ENCODE assay signal across 1 cellular context in the genomic region with DNA sequence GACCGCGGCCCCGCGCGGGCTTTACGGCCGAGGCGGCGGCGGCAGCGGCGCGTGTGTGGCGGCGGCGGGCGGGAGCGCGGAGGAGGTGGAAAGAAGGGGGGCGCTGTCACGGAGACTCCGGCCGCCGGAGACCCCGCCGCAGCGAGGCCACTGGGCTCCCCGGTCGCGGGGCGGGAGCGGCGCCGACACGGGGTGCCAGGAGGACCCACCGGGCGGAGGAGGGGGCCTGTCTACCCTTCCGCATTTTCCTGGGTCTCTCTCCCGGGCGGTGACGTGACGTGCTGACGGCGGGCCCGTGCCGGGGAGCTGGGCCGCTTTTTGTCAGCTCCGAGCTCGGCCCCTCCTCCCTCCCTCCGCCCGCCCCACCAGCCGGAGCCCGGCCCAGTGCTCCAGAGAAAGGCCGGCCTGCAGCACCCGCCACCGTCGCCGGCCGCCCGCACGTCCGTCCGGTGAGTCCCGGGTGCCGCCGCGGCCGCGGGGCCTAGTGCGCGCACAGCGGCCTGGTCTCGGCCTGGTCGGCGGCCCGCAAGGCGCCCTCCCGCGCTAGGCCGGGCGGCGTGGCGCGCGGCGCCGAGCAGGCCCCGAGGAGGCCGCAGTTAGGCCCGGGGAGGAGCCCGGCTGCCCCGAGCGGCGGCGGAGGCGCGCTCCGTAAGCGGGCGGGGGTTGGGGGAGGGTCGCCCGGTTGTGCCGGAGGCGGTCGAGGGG.
TF ChIP-seq lines count a peak whose summit lies in the region.

A gene (plus strand): TSS at position 384 of the 705 bp plus-strand sequence. CDS start 23,014 bp downstream, outside the sequence.

TF ChIP-seq in H1, 55 proteins besides CTCF, POLR2A, EP300 and RAD21 (continued from another document):
- TF ChIP-seq, protein P1, sequence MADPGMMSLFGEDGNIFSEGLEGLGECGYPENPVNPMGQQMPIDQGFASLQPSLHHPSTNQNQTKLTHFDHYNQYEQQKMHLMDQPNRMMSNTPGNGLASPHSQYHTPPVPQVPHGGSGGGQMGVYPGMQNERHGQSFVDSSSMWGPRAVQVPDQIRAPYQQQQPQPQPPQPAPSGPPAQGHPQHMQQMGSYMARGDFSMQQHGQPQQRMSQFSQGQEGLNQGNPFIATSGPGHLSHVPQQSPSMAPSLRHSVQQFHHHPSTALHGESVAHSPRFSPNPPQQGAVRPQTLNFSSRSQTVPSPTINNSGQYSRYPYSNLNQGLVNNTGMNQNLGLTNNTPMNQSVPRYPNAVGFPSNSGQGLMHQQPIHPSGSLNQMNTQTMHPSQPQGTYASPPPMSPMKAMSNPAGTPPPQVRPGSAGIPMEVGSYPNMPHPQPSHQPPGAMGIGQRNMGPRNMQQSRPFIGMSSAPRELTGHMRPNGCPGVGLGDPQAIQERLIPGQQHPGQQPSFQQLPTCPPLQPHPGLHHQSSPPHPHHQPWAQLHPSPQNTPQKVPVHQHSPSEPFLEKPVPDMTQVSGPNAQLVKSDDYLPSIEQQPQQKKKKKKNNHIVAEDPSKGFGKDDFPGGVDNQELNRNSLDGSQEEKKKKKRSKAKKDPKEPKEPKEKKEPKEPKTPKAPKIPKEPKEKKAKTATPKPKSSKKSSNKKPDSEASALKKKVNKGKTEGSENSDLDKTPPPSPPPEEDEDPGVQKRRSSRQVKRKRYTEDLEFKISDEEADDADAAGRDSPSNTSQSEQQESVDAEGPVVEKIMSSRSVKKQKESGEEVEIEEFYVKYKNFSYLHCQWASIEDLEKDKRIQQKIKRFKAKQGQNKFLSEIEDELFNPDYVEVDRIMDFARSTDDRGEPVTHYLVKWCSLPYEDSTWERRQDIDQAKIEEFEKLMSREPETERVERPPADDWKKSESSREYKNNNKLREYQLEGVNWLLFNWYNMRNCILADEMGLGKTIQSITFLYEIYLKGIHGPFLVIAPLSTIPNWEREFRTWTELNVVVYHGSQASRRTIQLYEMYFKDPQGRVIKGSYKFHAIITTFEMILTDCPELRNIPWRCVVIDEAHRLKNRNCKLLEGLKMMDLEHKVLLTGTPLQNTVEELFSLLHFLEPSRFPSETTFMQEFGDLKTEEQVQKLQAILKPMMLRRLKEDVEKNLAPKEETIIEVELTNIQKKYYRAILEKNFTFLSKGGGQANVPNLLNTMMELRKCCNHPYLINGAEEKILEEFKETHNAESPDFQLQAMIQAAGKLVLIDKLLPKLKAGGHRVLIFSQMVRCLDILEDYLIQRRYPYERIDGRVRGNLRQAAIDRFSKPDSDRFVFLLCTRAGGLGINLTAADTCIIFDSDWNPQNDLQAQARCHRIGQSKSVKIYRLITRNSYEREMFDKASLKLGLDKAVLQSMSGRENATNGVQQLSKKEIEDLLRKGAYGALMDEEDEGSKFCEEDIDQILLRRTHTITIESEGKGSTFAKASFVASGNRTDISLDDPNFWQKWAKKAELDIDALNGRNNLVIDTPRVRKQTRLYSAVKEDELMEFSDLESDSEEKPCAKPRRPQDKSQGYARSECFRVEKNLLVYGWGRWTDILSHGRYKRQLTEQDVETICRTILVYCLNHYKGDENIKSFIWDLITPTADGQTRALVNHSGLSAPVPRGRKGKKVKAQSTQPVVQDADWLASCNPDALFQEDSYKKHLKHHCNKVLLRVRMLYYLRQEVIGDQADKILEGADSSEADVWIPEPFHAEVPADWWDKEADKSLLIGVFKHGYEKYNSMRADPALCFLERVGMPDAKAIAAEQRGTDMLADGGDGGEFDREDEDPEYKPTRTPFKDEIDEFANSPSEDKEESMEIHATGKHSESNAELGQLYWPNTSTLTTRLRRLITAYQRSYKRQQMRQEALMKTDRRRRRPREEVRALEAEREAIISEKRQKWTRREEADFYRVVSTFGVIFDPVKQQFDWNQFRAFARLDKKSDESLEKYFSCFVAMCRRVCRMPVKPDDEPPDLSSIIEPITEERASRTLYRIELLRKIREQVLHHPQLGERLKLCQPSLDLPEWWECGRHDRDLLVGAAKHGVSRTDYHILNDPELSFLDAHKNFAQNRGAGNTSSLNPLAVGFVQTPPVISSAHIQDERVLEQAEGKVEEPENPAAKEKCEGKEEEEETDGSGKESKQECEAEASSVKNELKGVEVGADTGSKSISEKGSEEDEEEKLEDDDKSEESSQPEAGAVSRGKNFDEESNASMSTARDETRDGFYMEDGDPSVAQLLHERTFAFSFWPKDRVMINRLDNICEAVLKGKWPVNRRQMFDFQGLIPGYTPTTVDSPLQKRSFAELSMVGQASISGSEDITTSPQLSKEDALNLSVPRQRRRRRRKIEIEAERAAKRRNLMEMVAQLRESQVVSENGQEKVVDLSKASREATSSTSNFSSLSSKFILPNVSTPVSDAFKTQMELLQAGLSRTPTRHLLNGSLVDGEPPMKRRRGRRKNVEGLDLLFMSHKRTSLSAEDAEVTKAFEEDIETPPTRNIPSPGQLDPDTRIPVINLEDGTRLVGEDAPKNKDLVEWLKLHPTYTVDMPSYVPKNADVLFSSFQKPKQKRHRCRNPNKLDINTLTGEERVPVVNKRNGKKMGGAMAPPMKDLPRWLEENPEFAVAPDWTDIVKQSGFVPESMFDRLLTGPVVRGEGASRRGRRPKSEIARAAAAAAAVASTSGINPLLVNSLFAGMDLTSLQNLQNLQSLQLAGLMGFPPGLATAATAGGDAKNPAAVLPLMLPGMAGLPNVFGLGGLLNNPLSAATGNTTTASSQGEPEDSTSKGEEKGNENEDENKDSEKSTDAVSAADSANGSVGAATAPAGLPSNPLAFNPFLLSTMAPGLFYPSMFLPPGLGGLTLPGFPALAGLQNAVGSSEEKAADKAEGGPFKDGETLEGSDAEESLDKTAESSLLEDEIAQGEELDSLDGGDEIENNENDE (IDR thresholded peaks at IDR 0.05; ENCODE audit: insufficient replicate concordance, low read length) = no peak
- TF ChIP-seq SIN3A (conservative IDR thresholded peaks at IDR 0.05 in 1 of 2, IDR thresholded peaks at IDR 0.05 in 1 of 2; ENCODE audit: low read depth in 1 of 2, low read length in 2 of 2) = no peak
- no peak for TF ChIP-seq SRF (IDR thresholded peaks at IDR 0.05; ENCODE audit: low read depth, low read length)
- TF ChIP-seq SP4 (IDR thresholded peaks at IDR 0.05; ENCODE audit: low read length) = no peak
- TF ChIP-seq RBBP5 (IDR thresholded peaks at IDR 0.05; ENCODE audit: borderline replicate concordance, low read depth, low read length) = no peak
- TF ChIP-seq BACH1 (IDR thresholded peaks at IDR 0.05; ENCODE audit: low read length) = no peak
- no peak for TF ChIP-seq BRCA1 (IDR thresholded peaks at IDR 0.05; ENCODE audit: low read depth, low read length)
- no peak for TF ChIP-seq CTBP2 (IDR thresholded peaks at IDR 0.05; ENCODE audit: borderline replicate concordance, insufficient read depth, insufficient read length, low read length)
- TF ChIP-seq CEBPB (IDR thresholded peaks at IDR 0.05; ENCODE audit: low read depth, low read length) = no peak
- TF ChIP-seq POLR2AphosphoS5 (IDR thresholded peaks at IDR 0.05; ENCODE audit: low read depth, low read length) = peak; percentile 46; the same call in 1 of the 2 replicates
- TF ChIP-seq RXRA (IDR thresholded peaks at IDR 0.05; ENCODE audit: insufficient read depth, low read depth, low read length) = no peak
- no peak for TF ChIP-seq KDM1A (IDR thresholded peaks at IDR 0.05; ENCODE audit: borderline replicate concordance, low read length)
- TF ChIP-seq SP1 (IDR thresholded peaks at IDR 0.05; ENCODE audit: low read depth, low read length) = no peak
- no peak for TF ChIP-seq JUND (IDR thresholded peaks at IDR 0.05; ENCODE audit: low read length)
- 0 out of 2 replicates have a peak, but pooled peaks have one; percentile 15 for TF ChIP-seq TAF1 (IDR thresholded peaks at IDR 0.05; ENCODE audit: low read depth, low read length)
- TF ChIP-seq TEAD4 (IDR thresholded peaks at IDR 0.05; ENCODE audit: low read depth, low read length) = no peak
